ENCODE assay signal across 9 cellular contexts in genomic region chr4:123661080-123661737, GRCh38.
DNase-seq lines count a peak whose midpoint lies in the region; ATAC-seq, FAIRE-seq and TF ChIP-seq lines count a peak whose summit lies in the region.
"Had no signal": no experiment of that assay in that cellular context is flagged by ENCODE, and none has a peak within 500 bp of the region (broad histone marks: within the 10 kb centered on the region; RNA-seq: fewer than 3 reads in every experiment).

No MANE protein-coding gene starts in this region.

- peaks cover 4% of the 10 kb centered on the region for H3K9me3 ChIP-seq in adipocyte (ENCODE audit: control insufficient read depth, low read length)

- H3K27me3 ChIP-seq in adipocyte (replicated peaks; ENCODE audit: control insufficient read depth, insufficient read depth, low read length) = no peaks in the 10 kb centered on the region

- H3K27me3 Mint-ChIP-seq in activated T-helper 2 cell treated with anti-CD3 and anti-CD28 coated beads, Interferon-gamma antibody, Interleukin-2, Interleukin-4, amounts not matched to agents 10 μg/mL and 5 μg/mL and 100 μg/mL, durations not matched to agents 14 hours and 24 hours and 36 hours (ENCODE audit: low read depth) = peaks cover 32% of the 10 kb centered on the region
- H3K27me3 Mint-ChIP-seq in activated CD4-positive, alpha-beta memory T cell treated with anti-CD3 and anti-CD28 coated beads, Interleukin-2, amount 10 ng/mL, durations not matched to agents 7 days and 5 days = peaks cover 11% of the 10 kb centered on the region

- H3K4me3 Mint-ChIP-seq in activated T-helper 2 cell treated with anti-CD3 and anti-CD28 coated beads, Interferon-gamma antibody, Interleukin-2, Interleukin-4, amounts not matched to agents 10 μg/mL and 5 μg/mL and 100 μg/mL, durations not matched to agents 14 hours and 24 hours and 36 hours (ENCODE audit: low read depth) = no peak overlapping the region
- no peak overlapping the region for H3K4me3 Mint-ChIP-seq in activated CD4-positive, alpha-beta memory T cell treated with anti-CD3 and anti-CD28 coated beads, Interleukin-2, amount 10 ng/mL, durations not matched to agents 7 days and 5 days
- H3K4me3 Mint-ChIP-seq: activated naive CD8-positive, alpha-beta T cell treated with anti-CD3 and anti-CD28 coated beads, Interleukin-2, amount 10 ng/mL, durations not matched to agents 7 days and 5 days had no signal

- POLR2A ChIA-PET in activated CD4-positive, alpha-beta memory T cell treated with anti-CD3 and anti-CD28 coated beads, Interleukin-2, amount 10 ng/mL, durations not matched to agents 7 days and 5 days (lab: Charles Lee) = no interaction called here

- H3K4me1 Mint-ChIP-seq in activated T-helper 2 cell treated with anti-CD3 and anti-CD28 coated beads, Interferon-gamma antibody, Interleukin-2, Interleukin-4, amounts not matched to agents 10 μg/mL and 5 μg/mL and 100 μg/mL, durations not matched to agents 14 hours and 24 hours and 36 hours (ENCODE audit: low read depth) = peaks cover 11% of the 10 kb centered on the region
- no peaks in the 10 kb centered on the region for H3K4me1 Mint-ChIP-seq in activated CD4-positive, alpha-beta memory T cell treated with anti-CD3 and anti-CD28 coated beads, Interleukin-2, amount 10 ng/mL, durations not matched to agents 7 days and 5 days

- H3K9ac ChIP-seq in adipocyte (ENCODE audit: low read length) = no peak overlapping the region

- H3K4me1 ChIP-seq in adipocyte (ENCODE audit: control insufficient read depth, insufficient read depth, low read length) = peaks cover 14% of the 10 kb centered on the region

- H3K9me3 Mint-ChIP-seq in activated T-helper 2 cell treated with anti-CD3 and anti-CD28 coated beads, Interferon-gamma antibody, Interleukin-2, Interleukin-4, amounts not matched to agents 10 μg/mL and 5 μg/mL and 100 μg/mL, durations not matched to agents 14 hours and 24 hours and 36 hours = peaks cover 7% of the 10 kb centered on the region
- peaks cover 6% of the 10 kb centered on the region for H3K9me3 Mint-ChIP-seq in activated CD4-positive, alpha-beta memory T cell treated with anti-CD3 and anti-CD28 coated beads, Interleukin-2, amount 10 ng/mL, durations not matched to agents 7 days and 5 days

- H3K4me3 ChIP-seq in adipocyte (ENCODE audit: low read length) = no peak overlapping the region

- H3K36me3 Mint-ChIP-seq in activated T-helper 2 cell treated with anti-CD3 and anti-CD28 coated beads, Interferon-gamma antibody, Interleukin-2, Interleukin-4, amounts not matched to agents 10 μg/mL and 5 μg/mL and 100 μg/mL, durations not matched to agents 14 hours and 24 hours and 36 hours (ENCODE audit: low read depth) = peaks cover 7% of the 10 kb centered on the region
- H3K36me3 Mint-ChIP-seq in activated CD4-positive, alpha-beta memory T cell treated with anti-CD3 and anti-CD28 coated beads, Interleukin-2, amount 10 ng/mL, durations not matched to agents 7 days and 5 days (ENCODE audit: low read depth) = peaks cover 7% of the 10 kb centered on the region

- peak; percentile 84 for FAIRE-seq in A204.1 (lab: Jason Lieb, UNC)
- peak; percentile 96 for FAIRE-seq in islet of Langerhans (lab: Jason Lieb, UNC)

- CTCF ChIA-PET in activated CD4-positive, alpha-beta memory T cell treated with anti-CD3 and anti-CD28 coated beads, Interleukin-2, amount 10 ng/mL, durations not matched to agents 7 days and 5 days (lab: Charles Lee) = interaction anchor here (1.0 to 2.6 kb wide), 9 partner anchors 10 to 559 kb away, joined by 3 to 9 read pairs (median 4); no protein-coding TSS in a partner anchor

- peak; percentile 67 for DNase-seq in adipocyte (ENCODE audit: low read depth)
- no peak for DNase-seq in activated T-helper 2 cell treated with anti-CD3 and anti-CD28 coated beads, Interferon-gamma antibody, Interleukin-2, Interleukin-4, amounts not matched to agents 10 μg/mL and 5 μg/mL and 100 μg/mL, durations not matched to agents 14 hours and 24 hours and 36 hours (ENCODE audit: low spot score)
- no peak for DNase-seq in GDM1 (lab: John Stamatoyannopoulos, UW)
- DNase-seq in activated CD4-positive, alpha-beta memory T cell treated with anti-CD3 and anti-CD28 coated beads, Interleukin-2, amount 10 ng/mL, durations not matched to agents 7 days and 5 days = no peak
- DNase-seq: activated naive CD8-positive, alpha-beta T cell treated with anti-CD3 and anti-CD28 coated beads, Interleukin-2, amount 10 ng/mL, durations not matched to agents 7 days and 5 days had no signal

- intact Hi-C loops in activated T-helper 2 cell treated with anti-CD3 and anti-CD28 coated beads, Interferon-gamma antibody, Interleukin-2, Interleukin-4, amounts not matched to agents 10 μg/mL and 5 μg/mL and 100 μg/mL, durations not matched to agents 14 hours and 24 hours and 36 hours (cut with micrococcal nuclease) = no loop called here

- no peak for ATAC-seq in GM18498 (IDR thresholded peaks at IDR 0.05; ENCODE audit: unreplicated experiment)

- 0 out of 3 replicates have a peak, but pooled peaks have one; percentile 8 for TF ChIP-seq CTCF in GM12872 (IDR thresholded peaks at IDR 0.05; ENCODE audit: insufficient read depth, low read depth, low read length)

- no peaks in the 10 kb centered on the region for H3K36me3 ChIP-seq in adipocyte (ENCODE audit: control insufficient read depth, insufficient read depth, low read length, severe bottlenecking)

- H3K27ac Mint-ChIP-seq in activated T-helper 2 cell treated with anti-CD3 and anti-CD28 coated beads, Interferon-gamma antibody, Interleukin-2, Interleukin-4, amounts not matched to agents 10 μg/mL and 5 μg/mL and 100 μg/mL, durations not matched to agents 14 hours and 24 hours and 36 hours = no peak overlapping the region
- no peak overlapping the region for H3K27ac Mint-ChIP-seq in activated CD4-positive, alpha-beta memory T cell treated with anti-CD3 and anti-CD28 coated beads, Interleukin-2, amount 10 ng/mL, durations not matched to agents 7 days and 5 days
- H3K27ac Mint-ChIP-seq: activated naive CD8-positive, alpha-beta T cell treated with anti-CD3 and anti-CD28 coated beads, Interleukin-2, amount 10 ng/mL, durations not matched to agents 7 days and 5 days had no signal
